In genomic region chr12:111436811-111437210, GRCh38 we compare ENCODE assay signal across 15 cellular contexts. TPM values are rescaled to one million over a fixed set of nuclear protein-coding genes. Genes with fewer than 3 reads are reported as not detected.
A peak's percentile ranks its signal among the peaks of the same experiment; 100 is the strongest.
DNase-seq lines count a peak whose midpoint lies in the region; ATAC-seq and TF ChIP-seq lines count a peak whose summit lies in the region.
"Had no signal": no experiment of that assay in that cellular context is flagged by ENCODE, and none has a peak within 500 bp of the region (broad histone marks: within the 10 kb centered on the region; RNA-seq: fewer than 3 reads in every experiment).

No MANE protein-coding gene starts in this region.

- no peak for DNase-seq in activated CD4-positive, alpha-beta T cell treated with anti-CD3 and anti-CD28 coated beads, Interleukin-2, amount 10 ng/mL, durations not matched to agents 7 days and 5 days
- DNase-seq in activated CD4-positive, alpha-beta T cell treated with anti-CD3 and anti-CD28 coated beads, Interleukin-2, amount 50 U/mL, for 48 hours, result no peak
- DNase-seq in T-helper 17 cell, result no peak
- DNase-seq in esophagus muscularis mucosa (ENCODE audit: extremely low spot score), result no peak
- no peak for DNase-seq in smooth muscle cell (lab: John Stamatoyannopoulos, UW; ENCODE audit: unreplicated experiment)
- no peak for DNase-seq in NCI-H187 (lab: John Stamatoyannopoulos, UW)
- no peak for DNase-seq in NCI-H146 (lab: John Stamatoyannopoulos, UW)
- DNase-seq: activated naive CD4-positive, alpha-beta T cell; effector CD4-positive, alpha-beta T cell; hippocampal formation; Kasumi-1; stimulated activated CD8-positive, alpha-beta memory T cell treated with anti-CD3 and anti-CD28 coated beads, Interleukin-4, amount 100 ng/mL, for 48 hours had no signal

- peak overlapping the region; percentile 2 to 71 (median 40) for H3K27ac ChIP-seq in esophagus muscularis mucosa (replicated peaks in 1 of 4)
- peak overlapping the region; percentile 46 for H3K27ac ChIP-seq in smooth muscle cell (ENCODE audit: low read depth)
- H3K27ac ChIP-seq: VCaP had no signal

- H3F3A ChIP-seq in smooth muscle cell (ENCODE audit: low read depth), result peaks cover 13% of the 10 kb centered on the region

- H3K4me1 ChIP-seq in esophagus muscularis mucosa (peaks cover 85 to 99% (median 98%) of the 10 kb centered on the region in 4 donors), smooth muscle cell (ENCODE audit: low read depth) (peaks cover 7% of the 10 kb centered on the region)

- H3K4me2 ChIP-seq in smooth muscle cell, result no peak overlapping the region
- H3K4me2 ChIP-seq: A549 had no signal

- TF ChIP-seq POLR2A in esophagus muscularis mucosa (IDR thresholded peaks at IDR 0.05; ENCODE audit: low read depth), result no peak

- POLR2A ChIA-PET in activated CD4-positive, alpha-beta T cell treated with anti-CD3 and anti-CD28 coated beads, Interleukin-2, amount 10 ng/mL, durations not matched to agents 7 days and 5 days (lab: Charles Lee), result no interaction called here

- H3K36me3 ChIP-seq in esophagus muscularis mucosa, result peaks cover 0 to 16% (median 0%) of the 10 kb centered on the region in 4 donors
- H3K36me3 ChIP-seq in smooth muscle cell (ENCODE audit: low read depth), result no peaks in the 10 kb centered on the region

- H3K27me3 ChIP-seq in esophagus muscularis mucosa (no peaks in the 10 kb centered on the region), smooth muscle cell (ENCODE audit: low read depth) (no peaks in the 10 kb centered on the region)

- peaks cover 55% of the 10 kb centered on the region for H3K79me2 ChIP-seq in smooth muscle cell (ENCODE audit: low read depth)

- CTCF ChIA-PET in activated CD4-positive, alpha-beta T cell treated with anti-CD3 and anti-CD28 coated beads, Interleukin-2, amount 10 ng/mL, durations not matched to agents 7 days and 5 days (lab: Charles Lee), result interaction anchor here (0.7 to 3.7 kb wide), 3 partner anchors 8 to 54 kb away, joined by 3 to 23 read pairs (median 6); no protein-coding TSS in a partner anchor

- H3K4me3 Mint-ChIP-seq in activated CD4-positive, alpha-beta T cell treated with anti-CD3 and anti-CD28 coated beads, Interleukin-2, amount 10 ng/mL, durations not matched to agents 7 days and 5 days, result no peak overlapping the region
- peak overlapping the region; percentile 66 for H3K4me3 Mint-ChIP-seq in T-helper 17 cell

- peaks cover 34% of the 10 kb centered on the region for H3K36me3 Mint-ChIP-seq in activated CD4-positive, alpha-beta T cell treated with anti-CD3 and anti-CD28 coated beads, Interleukin-2, amount 10 ng/mL, durations not matched to agents 7 days and 5 days (ENCODE audit: low read depth)
- no peaks in the 10 kb centered on the region for H3K36me3 Mint-ChIP-seq in T-helper 17 cell (ENCODE audit: low read depth)

- H3K9ac ChIP-seq in smooth muscle cell (ENCODE audit: low read depth), result no peak overlapping the region

- WGBS in esophagus muscularis mucosa, result 79% methylated on average over 4 of the region's 4 CpGs
- 85% methylated on average over 4 of the region's 4 CpGs for WGBS in smooth muscle cell (ENCODE audit: low lambda C conversion rate)

- H3K27ac Mint-ChIP-seq in activated CD4-positive, alpha-beta T cell treated with anti-CD3 and anti-CD28 coated beads, Interleukin-2, amount 10 ng/mL, durations not matched to agents 7 days and 5 days, result peak overlapping the region; percentile 98
- H3K27ac Mint-ChIP-seq in T-helper 17 cell, result peak overlapping the region; percentile 100

- H3K4me3 ChIP-seq in esophagus muscularis mucosa (no peak overlapping the region), smooth muscle cell (no peak overlapping the region)
- H3K4me3 ChIP-seq: A549 had no signal

- ATAC-seq in T-helper 17 cell, result no peak
- no peak for ATAC-seq in HG03442 (IDR thresholded peaks at IDR 0.05; ENCODE audit: unreplicated experiment)

- H3K4me1 Mint-ChIP-seq in activated CD4-positive, alpha-beta T cell treated with anti-CD3 and anti-CD28 coated beads, Interleukin-2, amount 10 ng/mL, durations not matched to agents 7 days and 5 days, result peaks cover 91% of the 10 kb centered on the region
- peaks cover 82% of the 10 kb centered on the region for H3K4me1 Mint-ChIP-seq in T-helper 17 cell

- no peaks in the 10 kb centered on the region for H3K27me3 Mint-ChIP-seq in activated CD4-positive, alpha-beta T cell treated with anti-CD3 and anti-CD28 coated beads, Interleukin-2, amount 10 ng/mL, durations not matched to agents 7 days and 5 days
- no peaks in the 10 kb centered on the region for H3K27me3 Mint-ChIP-seq in T-helper 17 cell

- peaks cover 69% of the 10 kb centered on the region for H4K20me1 ChIP-seq in smooth muscle cell (ENCODE audit: low read depth)

- TF ChIP-seq CTCF in esophagus muscularis mucosa (IDR thresholded peaks at IDR 0.05), result no peak
- no peak for TF ChIP-seq CTCF in smooth muscle cell (IDR thresholded peaks at IDR 0.05; ENCODE audit: borderline replicate concordance, insufficient read depth, poor library complexity, severe bottlenecking)

- intact Hi-C loops in esophagus muscularis mucosa (cut with DNase I), result no loop called here

- H3K9me3 Mint-ChIP-seq in activated CD4-positive, alpha-beta T cell treated with anti-CD3 and anti-CD28 coated beads, Interleukin-2, amount 10 ng/mL, durations not matched to agents 7 days and 5 days, result no peaks in the 10 kb centered on the region

- TF ChIP-seq EP300 in esophagus muscularis mucosa (IDR thresholded peaks at IDR 0.05), result no peak

- H3K9me3 ChIP-seq in T-helper 17 cell (ENCODE audit: control insufficient read depth, low read length, poor library complexity, severe bottlenecking) (no peaks in the 10 kb centered on the region), esophagus muscularis mucosa (no peaks in the 10 kb centered on the region), smooth muscle cell (replicated peaks; ENCODE audit: low read depth) (no peaks in the 10 kb centered on the region)
- H3K9me3 ChIP-seq: A549 had no signal

- no peak overlapping the region for H2AFZ ChIP-seq in smooth muscle cell (ENCODE audit: low read depth)

RNA-seq across cellular contexts. Expression of gene SH2B3, which starts 31.1 kb away (rescaled TPM):
- 10 to 100 TPM; 29.7 to 29.8 TPM for total RNA-seq in activated CD4-positive, alpha-beta T cell treated with anti-CD3 and anti-CD28 coated beads, Interleukin-2, amount 10 ng/mL, durations not matched to agents 7 days and 5 days
- total RNA-seq in T-helper 17 cell (10 to 100 TPM; 38.7 to 39.3 TPM), esophagus muscularis mucosa (10 to 100 TPM; 24.9 to 49.4 (median 41.8) TPM), smooth muscle cell (5.2 and 6.1 TPM in 2 replicates)
- 3.7 and 4.7 TPM in 2 replicates for polyA plus RNA-seq in smooth muscle cell
